10 cellular contexts compared by ENCODE assay signal in genomic region chr11:6022954-6023353, GRCh38. TPM values are rescaled to one million over a fixed set of nuclear protein-coding genes. Genes with fewer than 3 reads are reported as not detected.
DNase-seq lines count a peak whose midpoint lies in the region; ATAC-seq, FAIRE-seq and TF ChIP-seq lines count a peak whose summit lies in the region.
"Had no signal": no experiment of that assay in that cellular context is flagged by ENCODE, and none has a peak within 500 bp of the region (broad histone marks: within the 10 kb centered on the region; RNA-seq: fewer than 3 reads in every experiment).

No MANE protein-coding gene starts in this region.

- FAIRE-seq in D721Med (lab: Jason Lieb, UNC) (no peak), kidney (lab: Jason Lieb, UNC) (no peak)

- DNase-seq in D721Med (ENCODE audit: insufficient read length, low spot score) (no peak), NCI-H460 (ENCODE audit: extremely low read depth, low read depth) (peak; percentile 30), mammary epithelial cell (peak; percentile 40), kidney (no peak), upper lobe of right lung (no peak), UCSD-AML1 (lab: John Stamatoyannopoulos, UW; ENCODE audit: unreplicated experiment) (no peak)
- DNase-seq in activated effector memory CD4-positive, alpha-beta T cell treated with anti-CD3 and anti-CD28 coated beads, Interleukin-2, amount 50 U/mL, for 16 hours = no peak

- CTCF ChIA-PET in mammary epithelial cell (lab: Charles Lee; ENCODE audit: low non-redundant PET) = interaction anchor here (1.6 kb wide), 1 partner anchor 340 kb away, joined by 6 read pairs; no protein-coding TSS in a partner anchor

- H3K27me3 ChIP-seq in mammary epithelial cell (ENCODE audit: insufficient read depth, low read length) (no peaks in the 10 kb centered on the region), upper lobe of right lung (no peaks in the 10 kb centered on the region)
- H3K27me3 ChIP-seq: SJCRH30 had no signal

- intact Hi-C loops in mammary epithelial cell (cut with micrococcal nuclease) = loop anchor here (1.0 kb wide), 4 partner anchors 275 to 340 kb away; no protein-coding TSS in a partner anchor
- intact Hi-C loops in kidney (cut with DNase I) = loop anchor here (5.0 kb wide), 1 partner anchor 339 kb away; no protein-coding TSS in a partner anchor
- intact Hi-C loops in upper lobe of right lung (cut with DNase I) = no loop called here

- H3K9me3 ChIP-seq in mammary epithelial cell (replicated peaks; ENCODE audit: insufficient read depth, low read length) = no peaks in the 10 kb centered on the region
- no peaks in the 10 kb centered on the region for H3K9me3 ChIP-seq in kidney (ENCODE audit: control insufficient read depth in 1 of 2, low read length in 2 of 2)
- no peaks in the 10 kb centered on the region for H3K9me3 ChIP-seq in upper lobe of right lung
- H3K9me3 ChIP-seq: SJCRH30 had no signal

- TF ChIP-seq CTCF in D721Med (IDR thresholded peaks at IDR 0.05; ENCODE audit: insufficient read depth, missing control alignments) (peak; percentile 34), mammary epithelial cell (conservative IDR thresholded peaks at IDR 0.05 in 1 of 2, IDR thresholded peaks at IDR 0.05 in 1 of 2; ENCODE audit: extremely low read depth in 1 of 2, insufficient read depth in 1 of 2, low read depth in 1 of 2, low read length in 2 of 2) (peak; percentile 50 to 73), kidney (IDR thresholded peaks at IDR 0.05; ENCODE audit: borderline replicate concordance, extremely low read depth, insufficient read depth) (peak; percentile 63), upper lobe of right lung (IDR thresholded peaks at IDR 0.05) (peak; percentile 63)

- no peaks in the 10 kb centered on the region for H4K20me1 ChIP-seq in mammary epithelial cell (ENCODE audit: insufficient read depth, low read length)

- H3K27ac ChIP-seq in mammary epithelial cell (ENCODE audit: insufficient read depth, low read depth, low read length) = no peak overlapping the region
- no peak overlapping the region for H3K27ac ChIP-seq in kidney (ENCODE audit: low read depth in 2 of 2, low read length in 2 of 2)
- no peak overlapping the region for H3K27ac ChIP-seq in upper lobe of right lung
- H3K27ac ChIP-seq: SJCRH30 had no signal

- no peaks in the 10 kb centered on the region for H3K36me3 ChIP-seq in mammary epithelial cell (ENCODE audit: insufficient read depth, low read length)
- no peaks in the 10 kb centered on the region for H3K36me3 ChIP-seq in kidney (ENCODE audit: control insufficient read depth in 1 of 2, insufficient read depth in 2 of 2, low read length in 2 of 2)
- H3K36me3 ChIP-seq in upper lobe of right lung = no peaks in the 10 kb centered on the region
- H3K36me3 ChIP-seq: SJCRH30 had no signal

- BruUV-seq in mammary epithelial cell (replicated peaks; lab: Mats Ljungman, UMichigan) = no TSS peak

- dilution Hi-C loops in mammary epithelial cell (cut with HindIII; ENCODE audit: low sequenced_read_pairs) = no loop called here

- no peak overlapping the region for H3K4me2 ChIP-seq in mammary epithelial cell (ENCODE audit: insufficient read depth, low read depth, low read length)

- H3K4me3 ChIP-seq in mammary epithelial cell (replicated peaks in 1 of 3; ENCODE audit: insufficient read depth in 1 of 3, low read depth in 2 of 3, low read length in 3 of 3) (no peak overlapping the region), kidney (ENCODE audit: low read length in 2 of 2) (no peak overlapping the region), upper lobe of right lung (no peak overlapping the region)
- H3K4me3 ChIP-seq: SJCRH30 had no signal

- no peaks in the 10 kb centered on the region for H3K79me2 ChIP-seq in mammary epithelial cell (ENCODE audit: insufficient read depth, low read length)

- in situ Hi-C loops in mammary epithelial cell (cut with MboI; ENCODE audit: low sequenced_read_pairs in 2 of 2) = loop anchor here (5.0 to 10.0 kb wide), 2 partner anchors 329 to 332 kb away; no protein-coding TSS in a partner anchor

- H3K9ac ChIP-seq in mammary epithelial cell (ENCODE audit: insufficient read depth, low read length) = no peak overlapping the region
- H3K9ac ChIP-seq in kidney (ENCODE audit: low read length in 2 of 2) = no peak overlapping the region

- ATAC-seq in GM21825 (IDR thresholded peaks at IDR 0.05; ENCODE audit: unreplicated experiment) (peak; percentile 54), upper lobe of right lung (peak; percentile 80)

- H2AFZ ChIP-seq in mammary epithelial cell (ENCODE audit: low read depth, low read length) = no peak overlapping the region

- 1% methylated on average over 4 of the region's 4 CpGs for WGBS in mammary epithelial cell (ENCODE audit: low coverage, missing lambda C conversion rate)

- H3K4me1 ChIP-seq in mammary epithelial cell (ENCODE audit: insufficient read depth, low read length) (no peaks in the 10 kb centered on the region), kidney (ENCODE audit: control insufficient read depth in 1 of 2, insufficient read depth in 1 of 2, low read depth in 1 of 2, low read length in 2 of 2) (no peaks in the 10 kb centered on the region), upper lobe of right lung (no peaks in the 10 kb centered on the region)
- H3K4me1 ChIP-seq: SJCRH30 had no signal

RNA-seq across cellular contexts. Expression of gene OR56A1, which starts 7.6 kb away (rescaled TPM):
- total RNA-seq in NCI-H460 (2014; rRNA removed; shearing (Covaris generic)) = not detected in 2 replicates
- polyA plus RNA-seq in NCI-H460 (2014; cell fraction: nucleus; rRNA removed) = not detected in 2 replicates
- not detected for total RNA-seq in mammary epithelial cell
- not detected for polyA plus RNA-seq in mammary epithelial cell
- polyA minus RNA-seq in mammary epithelial cell = not detected
- total RNA-seq in kidney = 0.03 TPM
- not detected for polyA plus RNA-seq in kidney (ENCODE audit: insufficient read depth, low read depth, low replicate concordance)
- total RNA-seq in upper lobe of right lung = not detected
- total RNA-seq: SJCRH30 had no signal

RNA-seq across cellular contexts. Expression of gene OR56A4, which starts 16.2 kb away (rescaled TPM):
- total RNA-seq in NCI-H460 (2014; rRNA removed; shearing (Covaris generic)) = not detected in 2 replicates
- polyA plus RNA-seq in NCI-H460 (2014; cell fraction: nucleus; rRNA removed) = not detected in 2 replicates
- not detected for total RNA-seq in mammary epithelial cell
- polyA plus RNA-seq in mammary epithelial cell = not detected
- polyA minus RNA-seq in mammary epithelial cell = not detected
- total RNA-seq in kidney = 0.09 TPM
- not detected for polyA plus RNA-seq in kidney (ENCODE audit: insufficient read depth, low read depth, low replicate concordance)
- not detected for total RNA-seq in upper lobe of right lung
- total RNA-seq: mononuclear cell, SJCRH30 had no signal

RNA-seq across cellular contexts. Expression of gene OR52L1, which starts 36.2 kb away (rescaled TPM):
- total RNA-seq in NCI-H460 (2014; rRNA removed; shearing (Covaris generic)) = not detected in 2 replicates
- not detected in 2 replicates for polyA plus RNA-seq in NCI-H460 (2014; cell fraction: nucleus; rRNA removed)
- total RNA-seq in mammary epithelial cell = not detected
- polyA plus RNA-seq in mammary epithelial cell = not detected
- not detected for polyA minus RNA-seq in mammary epithelial cell
- total RNA-seq in kidney = not detected
- polyA plus RNA-seq in kidney (ENCODE audit: insufficient read depth, low read depth, low replicate concordance) = not detected
- total RNA-seq in upper lobe of right lung = not detected
- total RNA-seq: mononuclear cell, SJCRH30 had no signal

RNA-seq across cellular contexts. Expression of gene OR56A5, which starts 54.7 kb away (rescaled TPM):
- not detected in 2 replicates for total RNA-seq in NCI-H460 (2014; rRNA removed; shearing (Covaris generic))
- polyA plus RNA-seq in NCI-H460 (2014; cell fraction: nucleus; rRNA removed) = not detected in 2 replicates
- not detected for total RNA-seq in mammary epithelial cell
- polyA plus RNA-seq in mammary epithelial cell = not detected
- not detected for polyA minus RNA-seq in mammary epithelial cell
- total RNA-seq in kidney = not detected
- not detected for polyA plus RNA-seq in kidney (ENCODE audit: insufficient read depth, low read depth, low replicate concordance)
- total RNA-seq in upper lobe of right lung = not detected
- total RNA-seq: mononuclear cell, SJCRH30 had no signal

Comparison
In these comparisons a context has a peak if more than half of its experiments do, and no peak if none do; other contexts are left out.
1. DNase-seq: peak in NCI-H460 (single experiment) and mammary epithelial cell (single experiment); none in D721Med (single experiment), kidney (single experiment), upper lobe of right lung (single experiment), UCSD-AML1 (single experiment) and activated effector memory CD4-positive, alpha-beta T cell treated with anti-CD3 and anti-CD28 coated beads, Interleukin-2, amount 50 U/mL, for 16 hours (single experiment).
2. Peak in every context shown above with its lines, with median percentiles within 50 percentile points of each other: CTCF ChIP-seq.